8 cellular contexts compared by ENCODE assay signal in genomic region chr5:148826082-148826971, GRCh38. TPM values are rescaled to one million over a fixed set of nuclear protein-coding genes. Genes with fewer than 3 reads are reported as not detected.
DNase-seq lines count a peak whose midpoint lies in the region; ATAC-seq and TF ChIP-seq lines count a peak whose summit lies in the region.

TSS of gene ADRB2 (plus strand) at chr5:148826611. CDS start at chr5:148826832, 221 bp downstream.

- CTCF ChIA-PET in OCI-LY7 (lab: Charles Lee; ENCODE audit: unreplicated experiment): interaction anchor here (0.5 to 0.8 kb wide), 2 partner anchors 10 to 11 kb away, joined by 3 read pairs; no protein-coding TSS in a partner anchor
- CTCF ChIA-PET in naive thymus-derived CD4-positive, alpha-beta T cell (lab: Charles Lee): interaction anchor here (1.7 kb wide), 1 partner anchor 93 kb away, joined by 5 read pairs; no protein-coding TSS in a partner anchor

- H3K4me3 ChIP-seq in OCI-LY7 (ENCODE audit: low read depth, low read length, poor library complexity, severe bottlenecking) (peak within 1 kb of the TSS; percentile 76), fibroblast of lung (replicated peaks in 1 of 4; ENCODE audit: control extremely low read depth in 1 of 4, insufficient read depth in 1 of 4, low read depth in 3 of 4, low read length in 4 of 4) (peak within 1 kb of the TSS; percentile 69 to 80 (median 71))
- H3K4me3 ChIP-seq in naive thymus-derived CD4-positive, alpha-beta T cell (ENCODE audit: low read length): peak within 1 kb of the TSS; percentile 75

- H3K27ac ChIP-seq in OCI-LY7 (ENCODE audit: low read depth, low read length, poor library complexity, severe bottlenecking) (peak within 1 kb of the TSS; percentile 35), fibroblast of lung (ENCODE audit: insufficient read depth, low read length) (peak within 1 kb of the TSS; percentile 88)
- H3K27ac ChIP-seq in naive thymus-derived CD4-positive, alpha-beta T cell (ENCODE audit: low read depth, low read length): peak within 1 kb of the TSS; percentile 54

- no peaks in the 10 kb centered on the region for H3K9me3 Mint-ChIP-seq in naive thymus-derived CD4-positive, alpha-beta T cell
- no peaks in the 10 kb centered on the region for H3K9me3 Mint-ChIP-seq in stimulated activated memory B cell treated with anti-CD40 and anti-IgM and Interleukin-4, amounts not matched to agents 10 μg/mL and 1 μg/mL and 100 μg/mL, for 72 hours

- no peaks in the 10 kb centered on the region for H4K20me1 ChIP-seq in OCI-LY7 (ENCODE audit: insufficient read depth, low read length)
- H4K20me1 ChIP-seq in fibroblast of lung (ENCODE audit: control insufficient read depth, extremely low read depth, insufficient read depth, low read length): no peaks in the 10 kb centered on the region

- TF ChIP-seq CTCF in OCI-LY7 (conservative IDR thresholded peaks at IDR 0.05; ENCODE audit: low read length) (0 out of 2 replicates have a peak, but pooled peaks have one; percentile 28), fibroblast of lung (conservative IDR thresholded peaks at IDR 0.05 in 1 of 2, IDR thresholded peaks at IDR 0.05 in 1 of 2; ENCODE audit: low read depth in 1 of 2, low read length in 2 of 2) (no peak)

- BruUV-seq in OCI-LY7 (replicated peaks; lab: Mats Ljungman, UMichigan): no TSS peak

- H3K4me1 ChIP-seq in OCI-LY7 (ENCODE audit: insufficient read depth, low read length, poor library complexity, severe bottlenecking) (peaks cover 51% of the 10 kb centered on the region), fibroblast of lung (ENCODE audit: control insufficient read depth, extremely low read depth, insufficient read depth, low read length) (peaks cover 6% of the 10 kb centered on the region)
- H3K4me1 ChIP-seq in naive thymus-derived CD4-positive, alpha-beta T cell (ENCODE audit: control insufficient read depth in 2 of 2, insufficient read depth in 2 of 2, low read length in 2 of 2): peaks cover 7 to 19% of the 10 kb centered on the region in 2 donors

- no peaks in the 10 kb centered on the region for H3K36me3 Mint-ChIP-seq in naive thymus-derived CD4-positive, alpha-beta T cell
- no peaks in the 10 kb centered on the region for H3K36me3 Mint-ChIP-seq in stimulated activated memory B cell treated with anti-CD40 and anti-IgM and Interleukin-4, amounts not matched to agents 10 μg/mL and 1 μg/mL and 100 μg/mL, for 72 hours

- H3K9me2 ChIP-seq in OCI-LY7 (ENCODE audit: insufficient read depth, low read length): no peaks in the 10 kb centered on the region

- H3K27me3 ChIP-seq in fibroblast of lung (ENCODE audit: control insufficient read depth, insufficient read depth, low read length): no peaks in the 10 kb centered on the region
- no peaks in the 10 kb centered on the region for H3K27me3 ChIP-seq in naive thymus-derived CD4-positive, alpha-beta T cell (ENCODE audit: control insufficient read depth in 2 of 2, insufficient read depth in 2 of 2, low read length in 2 of 2)

- peaks cover 0 to 76% (median 5%) of the 10 kb centered on the region in 5 donors for H3K27me3 Mint-ChIP-seq in naive thymus-derived CD4-positive, alpha-beta T cell
- no peaks in the 10 kb centered on the region for H3K27me3 Mint-ChIP-seq in stimulated activated memory B cell treated with anti-CD40 and anti-IgM and Interleukin-4, amounts not matched to agents 10 μg/mL and 1 μg/mL and 100 μg/mL, for 72 hours

- peak; percentile 98 for ATAC-seq in GM19455 (IDR thresholded peaks at IDR 0.05; ENCODE audit: unreplicated experiment)
- ATAC-seq in HG03575 (IDR thresholded peaks at IDR 0.05; ENCODE audit: extremely low read depth, insufficient number of reproducible peaks, low FRiP score, unreplicated experiment): peak; percentile 95
- peak; percentile 94 for ATAC-seq in naive thymus-derived CD4-positive, alpha-beta T cell
- ATAC-seq in stimulated activated memory B cell treated with anti-CD40 and anti-IgM and Interleukin-4, amounts not matched to agents 10 μg/mL and 1 μg/mL and 100 μg/mL, for 72 hours: peak; percentile 97

- intact Hi-C loops in OCI-LY7 (cut with micrococcal nuclease; ENCODE audit: unreplicated experiment): loop anchor here (1.0 kb wide), 1 partner anchor 9 kb away; no protein-coding TSS in a partner anchor
- intact Hi-C loops in naive thymus-derived CD4-positive, alpha-beta T cell (cut with micrococcal nuclease): loop anchor here (1.0 to 10.0 kb wide), 8 partner anchors 17 to 904 kb away; partner anchors contain the start of genes FBXO38 (in 2 of the 2), GRPEL2 (in 2 of the 2), CSNK1A1 (in 1 of the 2) and PPARGC1B (in 1 of the 2)

- peak within 1 kb of the TSS; percentile 83 to 94 (median 89) for H3K4me3 Mint-ChIP-seq in naive thymus-derived CD4-positive, alpha-beta T cell
- peak within 1 kb of the TSS; percentile 90 for H3K4me3 Mint-ChIP-seq in stimulated activated memory B cell treated with anti-CD40 and anti-IgM and Interleukin-4, amounts not matched to agents 10 μg/mL and 1 μg/mL and 100 μg/mL, for 72 hours

- DNase-seq in CD1c-positive myeloid dendritic cell (ENCODE audit: extremely low spot score) (peak; percentile 97), OCI-LY7 (ENCODE audit: low spot score) (peak; percentile 93), fibroblast of lung (ENCODE audit: low read depth in 2 of 2) (peak; percentile 89)
- DNase-seq in activated T-helper 1 cell treated with anti-CD3 and anti-CD28 coated beads, Interleukin-2, amount 50 U/mL, for 16 hours (ENCODE audit: low read depth in 1 of 2, low spot score in 1 of 2): peak; percentile 79 to 80
- peak; percentile 74 to 83 (median 79) for DNase-seq in naive thymus-derived CD4-positive, alpha-beta T cell

- H3K27ac Mint-ChIP-seq in naive thymus-derived CD4-positive, alpha-beta T cell: peak within 1 kb of the TSS; percentile 16 to 82 (median 70)
- peak within 1 kb of the TSS; percentile 82 for H3K27ac Mint-ChIP-seq in stimulated activated memory B cell treated with anti-CD40 and anti-IgM and Interleukin-4, amounts not matched to agents 10 μg/mL and 1 μg/mL and 100 μg/mL, for 72 hours

- H3K36me3 ChIP-seq in OCI-LY7 (ENCODE audit: insufficient read depth, low read length) (no peaks in the 10 kb centered on the region), fibroblast of lung (ENCODE audit: control insufficient read depth, insufficient read depth, low read length) (no peaks in the 10 kb centered on the region)
- H3K36me3 ChIP-seq in naive thymus-derived CD4-positive, alpha-beta T cell (ENCODE audit: control insufficient read depth in 2 of 3, insufficient read depth in 3 of 3, low read length in 3 of 3): no peaks in the 10 kb centered on the region

- peaks cover 46% of the 10 kb centered on the region for H3K79me2 ChIP-seq in OCI-LY7 (ENCODE audit: insufficient read depth, low read depth, low read length)
- H3K79me2 ChIP-seq in fibroblast of lung (ENCODE audit: control insufficient read depth, insufficient read depth, low read length): peaks cover 26% of the 10 kb centered on the region

- POLR2A ChIA-PET in OCI-LY7 (lab: Charles Lee): interaction anchor here (0.7 to 1.7 kb wide), 3 partner anchors 11 to 21 kb away, joined by 3 to 15 read pairs (median 4); no protein-coding TSS in a partner anchor
- POLR2A ChIA-PET in naive thymus-derived CD4-positive, alpha-beta T cell (lab: Charles Lee): interaction anchor here (0.7 kb wide), 1 partner anchor 16 kb away, joined by 4 read pairs; no protein-coding TSS in a partner anchor

- H2AFZ ChIP-seq in OCI-LY7 (ENCODE audit: low read length) (peak within 1 kb of the TSS; percentile 78), fibroblast of lung (ENCODE audit: low read length) (peak within 1 kb of the TSS; percentile 77)

- peak within 1 kb of the TSS; percentile 85 for H3K4me2 ChIP-seq in OCI-LY7 (ENCODE audit: low read length)
- H3K4me2 ChIP-seq in fibroblast of lung (ENCODE audit: extremely low read depth, insufficient read depth, low read length): peak within 1 kb of the TSS; percentile 89

- H3K4me1 Mint-ChIP-seq in naive thymus-derived CD4-positive, alpha-beta T cell: peaks cover 20 to 43% (median 33%) of the 10 kb centered on the region in 7 donors
- H3K4me1 Mint-ChIP-seq in stimulated activated memory B cell treated with anti-CD40 and anti-IgM and Interleukin-4, amounts not matched to agents 10 μg/mL and 1 μg/mL and 100 μg/mL, for 72 hours: peaks cover 63% of the 10 kb centered on the region

- peak within 1 kb of the TSS; percentile 69 for H3K9ac ChIP-seq in fibroblast of lung (ENCODE audit: insufficient read depth, low read length)

- H3K9me3 ChIP-seq in OCI-LY7 (ENCODE audit: low read length): no peaks in the 10 kb centered on the region
- no peaks in the 10 kb centered on the region for H3K9me3 ChIP-seq in fibroblast of lung (ENCODE audit: control insufficient read depth, insufficient read depth, low read depth, low read length)
- H3K9me3 ChIP-seq in naive thymus-derived CD4-positive, alpha-beta T cell (ENCODE audit: control insufficient read depth in 2 of 3, low read length in 3 of 3): no peaks in the 10 kb centered on the region

RNA-seq across cellular contexts. Expression of gene ADRB2, which starts in this region (rescaled TPM):
- 14.6 and 16.8 TPM in 2 replicates for total RNA-seq in OCI-LY7 (2014; rRNA removed; shearing (Covaris generic))
- 4.4 and 4.6 TPM in 2 replicates for total RNA-seq in OCI-LY7 (2022)
- total RNA-seq in fibroblast of lung: 1.0 and 4.5 TPM in 2 replicates
- 0.60 and 2.9 TPM in 2 replicates for polyA plus RNA-seq in fibroblast of lung
- 0.23 and 1.8 TPM in 2 replicates for polyA plus RNA-seq in fibroblast of lung (2012)
- polyA minus RNA-seq in fibroblast of lung (ENCODE audit: low replicate concordance): 5.0 TPM in 1 of 2 replicates, not detected in the other
- 10 to 100 TPM in 1 of 5 experiments, 1 to 10 TPM in 3, under 1 TPM in 1; 0.36 to 14.4 (median 1.3) TPM for total RNA-seq in naive thymus-derived CD4-positive, alpha-beta T cell
- polyA plus RNA-seq in naive thymus-derived CD4-positive, alpha-beta T cell: under 1 TPM; 0.21 to 0.25 TPM

Comparison
In these comparisons a context has a peak if more than half of its experiments do, and no peak if none do; other contexts are left out.
1. Peak in every context shown above with its lines: DNase-seq, ATAC-seq, H3K4me3 ChIP-seq and H3K27ac ChIP-seq.
2. H3K27ac ChIP-seq: peak in every context shown above with its lines; median percentile 88 in fibroblast of lung; 54 in naive thymus-derived CD4-positive, alpha-beta T cell; 35 in OCI-LY7.